Comparison of ENCODE assay signal across 8 cellular contexts in genomic region chr19:4007021-4007835, GRCh38. TPM values are rescaled to one million over a fixed set of nuclear protein-coding genes. Genes with fewer than 3 reads are reported as not detected.
DNase-seq lines count a peak whose midpoint lies in the region; ATAC-seq and TF ChIP-seq lines count a peak whose summit lies in the region.

Gene PIAS4, plus strand, starts transcription at chr19:4007736. Its CDS starts 25 bp downstream, at chr19:4007761.

- H3K4me1 Mint-ChIP-seq in activated CD8-positive, alpha-beta T cell treated with anti-CD3 and anti-CD28 coated beads for 36 hours (ENCODE audit: low read depth) = peaks cover 30% of the 10 kb centered on the region

- CTCF ChIA-PET in activated CD8-positive, alpha-beta T cell treated with anti-CD3 and anti-CD28 coated beads for 36 hours (lab: Charles Lee) = interaction anchor here (1.1 to 3.2 kb wide), 5 partner anchors 17 to 731 kb away, joined by 3 to 12 read pairs (median 9); partner anchors contain the start of gene EEF2

- peak within 1 kb of the TSS; percentile 78 for H3K27ac Mint-ChIP-seq in activated CD8-positive, alpha-beta T cell treated with anti-CD3 and anti-CD28 coated beads for 36 hours

- DNase-seq in CD1c-positive myeloid dendritic cell (ENCODE audit: extremely low spot score) = peak; percentile 99
- DNase-seq in NCI-H82 treated with DMSO at 0.1 percent for 48 hours (lab: John Stamatoyannopoulos, UW; ENCODE audit: unreplicated experiment) = peak; percentile 55
- DNase-seq in activated CD8-positive, alpha-beta T cell treated with anti-CD3 and anti-CD28 coated beads for 36 hours = peak; percentile 97
- peak; percentile 99 for DNase-seq in ecto neural progenitor cell (ENCODE audit: low spot score)
- peak; percentile 96 for DNase-seq in lower lobe of right lung
- peak; percentile 87 to 93 (median 88) for DNase-seq in stimulated activated CD4-positive, alpha-beta T cell treated with anti-CD3 and anti-CD28 coated beads, TNF-alpha, amount 100 ng/mL, for 24 hours (ENCODE audit: low read depth in 3 of 3)

- no peaks in the 10 kb centered on the region for H3K27me3 Mint-ChIP-seq in activated CD8-positive, alpha-beta T cell treated with anti-CD3 and anti-CD28 coated beads for 36 hours

- peak within 1 kb of the TSS; percentile 81 for H3K4me3 Mint-ChIP-seq in activated CD8-positive, alpha-beta T cell treated with anti-CD3 and anti-CD28 coated beads for 36 hours

- ATAC-seq in GM19438 (IDR thresholded peaks at IDR 0.05; ENCODE audit: low read depth, unreplicated experiment) = peak; percentile 76
- ATAC-seq in HG03571 (IDR thresholded peaks at IDR 0.05; ENCODE audit: unreplicated experiment) = peak; percentile 80
- ATAC-seq in activated CD8-positive, alpha-beta T cell treated with anti-CD3 and anti-CD28 coated beads for 36 hours = peak; percentile 95
- ATAC-seq in lower lobe of right lung = peak; percentile 97 to 98

- no peaks in the 10 kb centered on the region for H3K36me3 Mint-ChIP-seq in activated CD8-positive, alpha-beta T cell treated with anti-CD3 and anti-CD28 coated beads for 36 hours (ENCODE audit: low read depth)

- intact Hi-C loops in activated CD8-positive, alpha-beta T cell treated with anti-CD3 and anti-CD28 coated beads for 36 hours (cut with micrococcal nuclease) = no loop called here
- intact Hi-C loops in lower lobe of right lung (cut with DNase I) = no loop called here

- peaks cover 41% of the 10 kb centered on the region for H3K4me1 ChIP-seq in lower lobe of right lung

- POLR2A ChIA-PET in activated CD8-positive, alpha-beta T cell treated with anti-CD3 and anti-CD28 coated beads for 36 hours (lab: Charles Lee) = interaction anchor here (0.7 to 3.2 kb wide), 10 partner anchors 12 to 133 kb away, joined by 3 to 30 read pairs (median 4); partner anchors contain the start of gene EEF2

- no peak for TF ChIP-seq CTCF in activated CD8-positive, alpha-beta T cell treated with anti-CD3 and anti-CD28 coated beads for 36 hours (IDR thresholded peaks at IDR 0.05)
- TF ChIP-seq CTCF in lower lobe of right lung (IDR thresholded peaks at IDR 0.05) = no peak

- H3K36me3 ChIP-seq in lower lobe of right lung = peaks cover 10% of the 10 kb centered on the region

- H3K27ac ChIP-seq in lower lobe of right lung = peak within 1 kb of the TSS; percentile 87

- H3K4me3 ChIP-seq in lower lobe of right lung = peak within 1 kb of the TSS; percentile 95

- no peaks in the 10 kb centered on the region for H3K27me3 ChIP-seq in lower lobe of right lung (ENCODE audit: low read depth)

- no peaks in the 10 kb centered on the region for H3K9me3 ChIP-seq in lower lobe of right lung

- no peaks in the 10 kb centered on the region for H3K9me3 Mint-ChIP-seq in activated CD8-positive, alpha-beta T cell treated with anti-CD3 and anti-CD28 coated beads for 36 hours

RNA-seq across cellular contexts. Expression of gene PIAS4, which starts in this region (rescaled TPM):
- 10 to 100 TPM; 22.2 TPM for total RNA-seq in activated CD8-positive, alpha-beta T cell treated with anti-CD3 and anti-CD28 coated beads for 36 hours
- 27.6 TPM for total RNA-seq in lower lobe of right lung

Comparison
In these comparisons a context has a peak if more than half of its experiments do, and no peak if none do; other contexts are left out.
1. Peak in every context shown above with its lines: DNase-seq, ATAC-seq, H3K4me3 ChIP-seq and H3K27ac ChIP-seq.